ENCODE assay signal across 1 cellular context in genomic region chr7:68425377-68425776, GRCh38.
TF ChIP-seq lines count a peak whose summit lies in the region.

No MANE protein-coding gene starts in this region.

TF ChIP-seq in GM23338, 12 proteins besides CTCF, POLR2A, EP300 and RAD21:
- TF ChIP-seq ZNF462 (CRISPR knock-in tag; IDR thresholded peaks at IDR 0.05), result no peak
- TF ChIP-seq JUNB (IDR thresholded peaks at IDR 0.05; ENCODE audit: unreplicated experiment), result no peak
- no peak for TF ChIP-seq ZNF114 (CRISPR knock-in tag; IDR thresholded peaks at IDR 0.05)
- TF ChIP-seq EZH2phosphoT487 (IDR thresholded peaks at IDR 0.05; ENCODE audit: unreplicated experiment), result no peak
- TF ChIP-seq POLR2AphosphoS5 (IDR thresholded peaks at IDR 0.05; ENCODE audit: low read depth), result no peak
- no peak for TF ChIP-seq NANOG (IDR thresholded peaks at IDR 0.05; ENCODE audit: borderline replicate concordance)
- no peak for TF ChIP-seq ZNF331 (CRISPR knock-in tag; IDR thresholded peaks at IDR 0.05; ENCODE audit: low read depth)
- no peak for TF ChIP-seq CREB1 (CRISPR knock-in tag; IDR thresholded peaks at IDR 0.05; ENCODE audit: low read depth)
- TF ChIP-seq, protein P1, sequence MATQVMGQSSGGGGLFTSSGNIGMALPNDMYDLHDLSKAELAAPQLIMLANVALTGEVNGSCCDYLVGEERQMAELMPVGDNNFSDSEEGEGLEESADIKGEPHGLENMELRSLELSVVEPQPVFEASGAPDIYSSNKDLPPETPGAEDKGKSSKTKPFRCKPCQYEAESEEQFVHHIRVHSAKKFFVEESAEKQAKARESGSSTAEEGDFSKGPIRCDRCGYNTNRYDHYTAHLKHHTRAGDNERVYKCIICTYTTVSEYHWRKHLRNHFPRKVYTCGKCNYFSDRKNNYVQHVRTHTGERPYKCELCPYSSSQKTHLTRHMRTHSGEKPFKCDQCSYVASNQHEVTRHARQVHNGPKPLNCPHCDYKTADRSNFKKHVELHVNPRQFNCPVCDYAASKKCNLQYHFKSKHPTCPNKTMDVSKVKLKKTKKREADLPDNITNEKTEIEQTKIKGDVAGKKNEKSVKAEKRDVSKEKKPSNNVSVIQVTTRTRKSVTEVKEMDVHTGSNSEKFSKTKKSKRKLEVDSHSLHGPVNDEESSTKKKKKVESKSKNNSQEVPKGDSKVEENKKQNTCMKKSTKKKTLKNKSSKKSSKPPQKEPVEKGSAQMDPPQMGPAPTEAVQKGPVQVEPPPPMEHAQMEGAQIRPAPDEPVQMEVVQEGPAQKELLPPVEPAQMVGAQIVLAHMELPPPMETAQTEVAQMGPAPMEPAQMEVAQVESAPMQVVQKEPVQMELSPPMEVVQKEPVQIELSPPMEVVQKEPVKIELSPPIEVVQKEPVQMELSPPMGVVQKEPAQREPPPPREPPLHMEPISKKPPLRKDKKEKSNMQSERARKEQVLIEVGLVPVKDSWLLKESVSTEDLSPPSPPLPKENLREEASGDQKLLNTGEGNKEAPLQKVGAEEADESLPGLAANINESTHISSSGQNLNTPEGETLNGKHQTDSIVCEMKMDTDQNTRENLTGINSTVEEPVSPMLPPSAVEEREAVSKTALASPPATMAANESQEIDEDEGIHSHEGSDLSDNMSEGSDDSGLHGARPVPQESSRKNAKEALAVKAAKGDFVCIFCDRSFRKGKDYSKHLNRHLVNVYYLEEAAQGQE (IDR thresholded peaks at IDR 0.05; ENCODE audit: unreplicated experiment), result no peak
- no peak for TF ChIP-seq EZH2 (IDR thresholded peaks at IDR 0.05; ENCODE audit: low read depth, unreplicated experiment)
- TF ChIP-seq STAT1 (IDR thresholded peaks at IDR 0.05; ENCODE audit: unreplicated experiment), result no peak
- TF ChIP-seq ETS1 (IDR thresholded peaks at IDR 0.05), result no peak
